Comparison of ENCODE assay signal across 2 cellular contexts in the genomic region with DNA sequence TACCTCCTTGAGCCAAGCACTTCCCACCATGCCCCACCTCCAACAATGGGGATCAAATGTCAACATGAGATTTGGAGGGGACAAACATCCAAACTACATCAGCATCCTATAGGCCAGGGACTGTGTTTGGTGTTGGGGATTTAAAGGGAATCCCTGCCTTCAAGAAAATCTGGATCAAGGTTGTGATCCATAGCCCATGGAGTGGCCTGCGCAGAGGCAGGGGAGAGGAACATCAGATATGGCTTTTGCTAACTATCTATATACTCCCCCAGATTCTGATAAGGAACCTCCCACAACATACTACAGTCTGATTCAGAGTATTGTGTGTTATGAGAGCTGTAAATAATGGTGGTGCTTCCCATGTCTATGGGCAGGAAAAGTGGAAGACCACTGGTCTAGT.
TF ChIP-seq lines count a peak whose summit lies in the region.

No MANE protein-coding gene starts in this region.

TF ChIP-seq in HEK293, 187 proteins besides CTCF, POLR2A, EP300 and RAD21:
- TF ChIP-seq ZFHX2 (tag by site-specific recombination; conservative IDR thresholded peaks at IDR 0.05) (peak; percentile 60), EGR2 (tag by site-specific recombination; IDR thresholded peaks at IDR 0.05; ENCODE audit: low read depth) (peak; percentile 75)
- TF ChIP-seq, protein P1, sequence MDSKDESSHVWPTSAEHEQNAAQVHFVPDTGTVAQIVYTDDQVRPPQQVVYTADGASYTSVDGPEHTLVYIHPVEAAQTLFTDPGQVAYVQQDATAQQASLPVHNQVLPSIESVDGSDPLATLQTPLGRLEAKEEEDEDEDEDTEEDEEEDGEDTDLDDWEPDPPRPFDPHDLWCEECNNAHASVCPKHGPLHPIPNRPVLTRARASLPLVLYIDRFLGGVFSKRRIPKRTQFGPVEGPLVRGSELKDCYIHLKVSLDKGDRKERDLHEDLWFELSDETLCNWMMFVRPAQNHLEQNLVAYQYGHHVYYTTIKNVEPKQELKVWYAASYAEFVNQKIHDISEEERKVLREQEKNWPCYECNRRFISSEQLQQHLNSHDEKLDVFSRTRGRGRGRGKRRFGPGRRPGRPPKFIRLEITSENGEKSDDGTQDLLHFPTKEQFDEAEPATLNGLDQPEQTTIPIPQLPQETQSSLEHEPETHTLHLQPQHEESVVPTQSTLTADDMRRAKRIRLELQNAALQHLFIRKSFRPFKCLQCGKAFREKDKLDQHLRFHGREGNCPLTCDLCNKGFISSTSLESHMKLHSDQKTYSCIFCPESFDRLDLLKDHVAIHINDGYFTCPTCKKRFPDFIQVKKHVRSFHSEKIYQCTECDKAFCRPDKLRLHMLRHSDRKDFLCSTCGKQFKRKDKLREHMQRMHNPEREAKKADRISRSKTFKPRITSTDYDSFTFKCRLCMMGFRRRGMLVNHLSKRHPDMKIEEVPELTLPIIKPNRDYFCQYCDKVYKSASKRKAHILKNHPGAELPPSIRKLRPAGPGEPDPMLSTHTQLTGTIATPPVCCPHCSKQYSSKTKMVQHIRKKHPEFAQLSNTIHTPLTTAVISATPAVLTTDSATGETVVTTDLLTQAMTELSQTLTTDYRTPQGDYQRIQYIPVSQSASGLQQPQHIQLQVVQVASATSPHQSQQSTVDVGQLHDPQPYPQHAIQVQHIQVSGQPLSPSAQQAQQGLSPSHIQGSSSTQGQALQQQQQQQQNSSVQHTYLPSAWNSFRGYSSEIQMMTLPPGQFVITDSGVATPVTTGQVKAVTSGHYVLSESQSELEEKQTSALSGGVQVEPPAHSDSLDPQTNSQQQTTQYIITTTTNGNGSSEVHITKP (tag by site-specific recombination; IDR thresholded peaks at IDR 0.05): no peak

TF ChIP-seq in K562, 482 proteins besides CTCF, POLR2A, EP300 and RAD21:
- no peak for TF ChIP-seq FOXA3 (CRISPR knock-in tag; conservative IDR thresholded peaks at IDR 0.05 in 1 of 2, IDR thresholded peaks at IDR 0.05 in 1 of 2)
- TF ChIP-seq HMGN3 (IDR thresholded peaks at IDR 0.05; ENCODE audit: borderline replicate concordance, extremely low read depth, insufficient read length, low read depth, low read length): no peak
- no peak for TF ChIP-seq ZNF717 (CRISPR knock-in tag; IDR thresholded peaks at IDR 0.05)
- TF ChIP-seq RCOR1 (IDR thresholded peaks at IDR 0.05; ENCODE audit: borderline replicate concordance in 1 of 2, low read depth in 2 of 2, low read length in 2 of 2): 0 out of 4 replicates have a peak, but pooled peaks of 1 of the 2 experiments have one; percentile 41
- TF ChIP-seq ZNF311 (CRISPR knock-in tag; IDR thresholded peaks at IDR 0.05): no peak
- peak; percentile 51 to 53 for TF ChIP-seq NRF1 (conservative IDR thresholded peaks at IDR 0.05 in 1 of 2, IDR thresholded peaks at IDR 0.05 in 1 of 2)
- 0 out of 2 replicates have a peak, but pooled peaks have one; percentile 32 for TF ChIP-seq ARID1B (IDR thresholded peaks at IDR 0.05)
